ENCODE assay signal across 19 cellular contexts in genomic region chr2:44061876-44062275, GRCh38.
DNase-seq lines count a peak whose midpoint lies in the region; ATAC-seq and TF ChIP-seq lines count a peak whose summit lies in the region.
"Had no signal": no experiment of that assay in that cellular context is flagged by ENCODE, and none has a peak within 500 bp of the region (broad histone marks: within the 10 kb centered on the region; RNA-seq: fewer than 3 reads in every experiment).

No MANE protein-coding gene starts in this region.

- peaks cover 9% of the 10 kb centered on the region; the same call in 1 of the 2 replicates for H3K36me3 ChIP-seq in GM23338 (ENCODE audit: insufficient read depth)
- H3K36me3 ChIP-seq: HAP-1, SJSA1 had no signal

- no peak overlapping the region for H3K4me3 Mint-ChIP-seq in GM23338
- H3K4me3 Mint-ChIP-seq: CD4-positive, CD25-positive, alpha-beta regulatory T cell had no signal

- no peaks in the 10 kb centered on the region for H4K20me1 ChIP-seq in GM23338 (replicated peaks; ENCODE audit: insufficient read depth)

- peaks cover 3% of the 10 kb centered on the region for H3K4me1 ChIP-seq in GM23338 (ENCODE audit: insufficient read depth)
- H3K4me1 ChIP-seq: HAP-1, SJSA1 had no signal

- H3K9me3 Mint-ChIP-seq in GM23338, result peaks cover 62% of the 10 kb centered on the region
- H3K9me3 Mint-ChIP-seq: CD4-positive, CD25-positive, alpha-beta regulatory T cell had no signal

- ATAC-seq in GM23338 (no peak; the same call in 2 of the 3 replicates), left lobe of liver (peak; percentile 70)

- H3K79me2 ChIP-seq in GM23338 (replicated peaks; ENCODE audit: insufficient read depth), result no peaks in the 10 kb centered on the region

- 0 out of 2 replicates have a peak, but pooled peaks cover 3% of the 10 kb centered on the region for H3K9me2 ChIP-seq in GM23338 (ENCODE audit: insufficient read depth)

- in situ Hi-C loops in SK-MEL-5 (cut with HindIII; ENCODE audit: low pct_unique_long_range_greater_than_20kb, low sequenced_read_pairs), result no loop called here
- in situ Hi-C loops in KBM-7 (cut with MboI; ENCODE audit: low pct_unique_long_range_greater_than_20kb, low sequenced_read_pairs), result no loop called here

- peaks cover 7% of the 10 kb centered on the region for H3K27me3 Mint-ChIP-seq in GM23338 (ENCODE audit: insufficient read depth, low read depth, poor library complexity)

- H3K4me3 ChIP-seq in GM23338, result no peak overlapping the region
- H3K4me3 ChIP-seq: HAP-1, SJSA1 had no signal

- peaks cover 49% of the 10 kb centered on the region for H3K36me3 Mint-ChIP-seq in GM23338 (ENCODE audit: low read depth)
- H3K36me3 Mint-ChIP-seq: CD4-positive, CD25-positive, alpha-beta regulatory T cell had no signal

- peaks cover 5% of the 10 kb centered on the region; the same call in 1 of the 3 replicates for H3K4me1 Mint-ChIP-seq in GM23338

- H3F3A ChIP-seq in GM23338 (replicated peaks; ENCODE audit: low read depth), result peaks cover 4% of the 10 kb centered on the region; the same call in 1 of the 2 replicates

- no peak for TF ChIP-seq CTCF in GM23338 (conservative IDR thresholded peaks at IDR 0.05; ENCODE audit: low read depth in 2 of 2)

- H2AFZ ChIP-seq in GM23338, result no peak overlapping the region

- H3K27me3 ChIP-seq in GM23338 (ENCODE audit: insufficient read depth), result peaks cover 23% of the 10 kb centered on the region; the same call in 1 of the 2 replicates
- H3K27me3 ChIP-seq: SJSA1 had no signal

- H3K27ac Mint-ChIP-seq in GM23338, result no peak overlapping the region
- H3K27ac Mint-ChIP-seq: CD4-positive, CD25-positive, alpha-beta regulatory T cell had no signal

- no peak overlapping the region for H3K4me2 ChIP-seq in GM23338

- no peak overlapping the region for H3K27ac ChIP-seq in GM23338 (ENCODE audit: low read depth)
- peak overlapping the region; percentile 30 for H3K27ac ChIP-seq in temporal lobe (ENCODE audit: low read depth, low read length)
- H3K27ac ChIP-seq: SJSA1 had no signal

- DNase-seq in GM23338 (ENCODE audit: low spot score) (peak; percentile 16), SK-MEL-5 (ENCODE audit: low read depth, low spot score) (peak; percentile 38), left lobe of liver (ENCODE audit: low spot score) (peak; percentile 69), KBM-7 (no peak), NCI-H446 (lab: John Stamatoyannopoulos, UW) (no peak)
- no peak for DNase-seq in activated CD8-positive, alpha-beta memory T cell treated with anti-CD3 and anti-CD28 coated beads, Interleukin-2, amount 50 U/mL, for 48 hours
- DNase-seq: CD4-positive, CD25-positive, alpha-beta regulatory T cell; DMS79 treated with DMSO at 0.1 percent for 48 hours; Kasumi-1; NCI-H1092 treated with DMSO at 0.1 percent for 48 hours; NCI-H146; NCI-H2029; NCI-H226; NCI-H524; NCI-H82; OCI-M1 had no signal

TF ChIP-seq in GM23338, 12 proteins besides CTCF, POLR2A, EP300 and RAD21 (continues in another document):
- TF ChIP-seq STAT1 (IDR thresholded peaks at IDR 0.05; ENCODE audit: unreplicated experiment) (no peak), ZNF462 (CRISPR knock-in tag; IDR thresholded peaks at IDR 0.05) (no peak), JUNB (IDR thresholded peaks at IDR 0.05; ENCODE audit: unreplicated experiment) (no peak), POLR2AphosphoS5 (IDR thresholded peaks at IDR 0.05; ENCODE audit: low read depth) (no peak), ETS1 (IDR thresholded peaks at IDR 0.05) (no peak), ZNF331 (CRISPR knock-in tag; IDR thresholded peaks at IDR 0.05; ENCODE audit: low read depth) (no peak), CREB1 (CRISPR knock-in tag; IDR thresholded peaks at IDR 0.05; ENCODE audit: low read depth) (no peak), EZH2 (IDR thresholded peaks at IDR 0.05; ENCODE audit: low read depth, unreplicated experiment) (no peak), NANOG (IDR thresholded peaks at IDR 0.05; ENCODE audit: borderline replicate concordance) (no peak), EZH2phosphoT487 (IDR thresholded peaks at IDR 0.05; ENCODE audit: unreplicated experiment) (no peak)

Comparison
In these comparisons a context has a peak if more than half of its experiments do, and no peak if none do; other contexts are left out.
1. DNase-seq: peak in GM23338 (single experiment), SK-MEL-5 (single experiment) and left lobe of liver (single experiment); none in activated CD8-positive, alpha-beta memory T cell treated with anti-CD3 and anti-CD28 coated beads, Interleukin-2, amount 50 U/mL, for 48 hours (single experiment), KBM-7 (single experiment) and NCI-H446 (0 of 2).